In the genomic region with DNA sequence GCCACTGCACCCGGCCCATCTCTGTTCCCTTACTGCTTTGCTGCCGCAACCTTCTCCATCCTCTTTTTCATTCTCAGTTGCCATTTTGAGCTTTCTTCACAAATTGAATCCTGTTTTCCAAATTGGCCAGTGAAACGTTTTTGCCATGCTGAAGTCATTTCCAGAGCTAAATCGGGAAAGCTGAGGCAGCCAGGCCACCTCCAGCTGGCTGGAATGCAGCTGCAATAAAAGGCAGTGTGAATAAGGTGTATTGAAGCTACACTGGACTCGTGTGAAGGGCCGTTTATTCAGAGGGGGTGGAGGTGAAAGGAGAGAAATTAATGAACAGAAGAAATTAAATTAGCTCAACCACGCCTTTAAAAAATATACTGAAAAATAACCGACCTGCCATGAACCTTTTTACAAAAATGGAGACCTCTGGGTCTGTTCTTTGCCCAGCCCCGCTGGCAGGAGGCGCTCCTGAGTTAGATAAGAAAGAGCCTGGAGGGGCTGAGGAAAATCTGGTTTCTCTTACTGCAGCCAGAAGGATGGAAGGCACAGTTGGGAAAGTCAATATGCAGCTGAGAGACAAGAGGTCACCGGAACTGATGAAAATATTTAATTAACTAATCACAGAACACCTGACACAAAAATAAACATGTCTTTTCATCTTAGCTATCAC, we compare ENCODE assay signal across 1 cellular context.
TF ChIP-seq lines count a peak whose summit lies in the region.

No MANE protein-coding gene starts in this region.

TF ChIP-seq in liver, 16 proteins besides CTCF, POLR2A, EP300 and RAD21 (continued from another document):
- TF ChIP-seq, protein P1, sequence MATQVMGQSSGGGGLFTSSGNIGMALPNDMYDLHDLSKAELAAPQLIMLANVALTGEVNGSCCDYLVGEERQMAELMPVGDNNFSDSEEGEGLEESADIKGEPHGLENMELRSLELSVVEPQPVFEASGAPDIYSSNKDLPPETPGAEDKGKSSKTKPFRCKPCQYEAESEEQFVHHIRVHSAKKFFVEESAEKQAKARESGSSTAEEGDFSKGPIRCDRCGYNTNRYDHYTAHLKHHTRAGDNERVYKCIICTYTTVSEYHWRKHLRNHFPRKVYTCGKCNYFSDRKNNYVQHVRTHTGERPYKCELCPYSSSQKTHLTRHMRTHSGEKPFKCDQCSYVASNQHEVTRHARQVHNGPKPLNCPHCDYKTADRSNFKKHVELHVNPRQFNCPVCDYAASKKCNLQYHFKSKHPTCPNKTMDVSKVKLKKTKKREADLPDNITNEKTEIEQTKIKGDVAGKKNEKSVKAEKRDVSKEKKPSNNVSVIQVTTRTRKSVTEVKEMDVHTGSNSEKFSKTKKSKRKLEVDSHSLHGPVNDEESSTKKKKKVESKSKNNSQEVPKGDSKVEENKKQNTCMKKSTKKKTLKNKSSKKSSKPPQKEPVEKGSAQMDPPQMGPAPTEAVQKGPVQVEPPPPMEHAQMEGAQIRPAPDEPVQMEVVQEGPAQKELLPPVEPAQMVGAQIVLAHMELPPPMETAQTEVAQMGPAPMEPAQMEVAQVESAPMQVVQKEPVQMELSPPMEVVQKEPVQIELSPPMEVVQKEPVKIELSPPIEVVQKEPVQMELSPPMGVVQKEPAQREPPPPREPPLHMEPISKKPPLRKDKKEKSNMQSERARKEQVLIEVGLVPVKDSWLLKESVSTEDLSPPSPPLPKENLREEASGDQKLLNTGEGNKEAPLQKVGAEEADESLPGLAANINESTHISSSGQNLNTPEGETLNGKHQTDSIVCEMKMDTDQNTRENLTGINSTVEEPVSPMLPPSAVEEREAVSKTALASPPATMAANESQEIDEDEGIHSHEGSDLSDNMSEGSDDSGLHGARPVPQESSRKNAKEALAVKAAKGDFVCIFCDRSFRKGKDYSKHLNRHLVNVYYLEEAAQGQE (IDR thresholded peaks at IDR 0.05): no peak
- TF ChIP-seq, protein P2, sequence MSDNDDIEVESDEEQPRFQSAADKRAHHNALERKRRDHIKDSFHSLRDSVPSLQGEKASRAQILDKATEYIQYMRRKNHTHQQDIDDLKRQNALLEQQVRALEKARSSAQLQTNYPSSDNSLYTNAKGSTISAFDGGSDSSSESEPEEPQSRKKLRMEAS (IDR thresholded peaks at IDR 0.05): no peak
TF ChIP-seq in liver: peak in this region for 0.
